Comparison of ENCODE assay signal across 8 cellular contexts in genomic region chr17:78974635-78975591, GRCh38. TPM values are rescaled to one million over a fixed set of nuclear protein-coding genes. Genes with fewer than 3 reads are reported as not detected.
DNase-seq lines count a peak whose midpoint lies in the region; ATAC-seq, FAIRE-seq and TF ChIP-seq lines count a peak whose summit lies in the region.

No MANE protein-coding gene starts in this region.

- H3K36me3 ChIP-seq in Karpas-422 (ENCODE audit: insufficient read depth, low read length) (no peaks in the 10 kb centered on the region), K562 (ENCODE audit: control insufficient read depth, insufficient read depth, low read length) (no peaks in the 10 kb centered on the region), kidney epithelial cell (ENCODE audit: control insufficient read depth, insufficient read depth, low read length) (peaks cover 3% of the 10 kb centered on the region), thoracic aorta (no peaks in the 10 kb centered on the region)

- BruUV-seq in K562 (replicated peaks; lab: Mats Ljungman, UMichigan): no TSS peak

- 46% methylated on average over 27 of the region's 30 CpGs for WGBS in K562 (ENCODE audit: insufficient coverage, low coverage, missing lambda C conversion rate)

- H3K9me1 ChIP-seq in K562 (ENCODE audit: control insufficient read depth, insufficient read depth, low read length): no peaks in the 10 kb centered on the region

- TF ChIP-seq EP300 in K562 (IDR thresholded peaks at IDR 0.05; ENCODE audit: low read length): no peak

- H3K9ac ChIP-seq in Karpas-422 (ENCODE audit: low read length) (peak overlapping the region; percentile 68), K562 (ENCODE audit: insufficient read depth in 1 of 2, low read depth in 2 of 2, low read length in 2 of 2) (0 out of 4 replicates have a peak overlapping the region, but pooled peaks of 1 of the 2 experiments have one; percentile 48)

- TF ChIP-seq POLR2A in K562 (conservative IDR thresholded peaks at IDR 0.05): no peak

- H3K9me2 ChIP-seq in Karpas-422 (replicated peaks; ENCODE audit: insufficient read depth, low read length): no peaks in the 10 kb centered on the region

- in situ Hi-C loops in K562 (cut with MboI): no loop called here

- H3K4me3 ChIP-seq in Karpas-422 (ENCODE audit: low read length) (peak overlapping the region; percentile 58; the same call in 1 of the 2 replicates), K562 (no peak overlapping the region), kidney epithelial cell (ENCODE audit: low read depth, low read length) (no peak overlapping the region), thoracic aorta (peak overlapping the region; percentile 30)

- TF ChIP-seq CTCF in AG09319 (IDR thresholded peaks at IDR 0.05; ENCODE audit: low read depth, low read length) (no peak), K562 (IDR thresholded peaks at IDR 0.05 in 2 of 3, conservative IDR thresholded peaks at IDR 0.05 in 1 of 3; ENCODE audit: insufficient read depth in 2 of 3, low read depth in 1 of 3, low read length in 3 of 3) (no peak), kidney epithelial cell (IDR thresholded peaks at IDR 0.05; ENCODE audit: insufficient read depth, low read length, poor library complexity, severe bottlenecking) (no peak), thoracic aorta (IDR thresholded peaks at IDR 0.05) (no peak)

- CTCF ChIA-PET in K562 (lab: Yijun Ruan, JAX; ENCODE audit: low intra/inter-chr PET ratio): no interaction called here

- ATAC-seq in K562 (peak; percentile 23), thoracic aorta (ENCODE audit: insufficient number of reproducible peaks, low FRiP score, low read depth) (no peak), GM21786 (IDR thresholded peaks at IDR 0.05; ENCODE audit: unreplicated experiment) (no peak), HG03432 (IDR thresholded peaks at IDR 0.05; ENCODE audit: unreplicated experiment) (no peak)

- FAIRE-seq in K562 (lab: Jason Lieb, UNC): peak; percentile 99

- H2AFZ ChIP-seq in Karpas-422 (ENCODE audit: low read length): peak overlapping the region; percentile 85
- H2AFZ ChIP-seq in K562 (ENCODE audit: low read depth, low read length): peak overlapping the region; percentile 48

- H3K79me2 ChIP-seq in Karpas-422 (ENCODE audit: low read length) (no peaks in the 10 kb centered on the region), K562 (ENCODE audit: control insufficient read depth, insufficient read depth, low read length) (no peaks in the 10 kb centered on the region)

- H3K9me3 ChIP-seq in Karpas-422 (ENCODE audit: low read length) (no peaks in the 10 kb centered on the region), K562 (replicated peaks; ENCODE audit: control insufficient read depth, insufficient read depth, low read depth, low read length) (no peaks in the 10 kb centered on the region), thoracic aorta (no peaks in the 10 kb centered on the region)

- H3K4me1 ChIP-seq in Karpas-422 (ENCODE audit: low read length) (peaks cover 41% of the 10 kb centered on the region), K562 (replicated peaks in 1 of 2; ENCODE audit: control insufficient read depth in 2 of 2, insufficient read depth in 2 of 2, low read length in 2 of 2) (peaks cover 0 to 70% of the 10 kb centered on the region in 2 experiments; a peak in 3 of 5 replicates), thoracic aorta (ENCODE audit: control insufficient read depth in 1 of 2, low read depth in 2 of 2) (peaks cover 17 to 66% of the 10 kb centered on the region in 2 donors)

- no peak for TF ChIP-seq RAD21 in K562 (CRISPR knock-in tag; conservative IDR thresholded peaks at IDR 0.05 in 1 of 2, IDR thresholded peaks at IDR 0.05 in 1 of 2)

- H3K27me3 ChIP-seq in Karpas-422 (ENCODE audit: low read length) (no peaks in the 10 kb centered on the region), K562 (ENCODE audit: control insufficient read depth in 2 of 2, insufficient read depth in 2 of 2, low read length in 2 of 2) (peaks cover 3 to 12% of the 10 kb centered on the region in 2 experiments; a peak in 3 of 5 replicates), kidney epithelial cell (ENCODE audit: control insufficient read depth, insufficient read depth, low read length) (no peaks in the 10 kb centered on the region), thoracic aorta (replicated peaks; ENCODE audit: insufficient read depth) (no peaks in the 10 kb centered on the region)

- intact Hi-C loops in K562 (cut with micrococcal nuclease): no loop called here

- H3K4me2 ChIP-seq in Karpas-422 (ENCODE audit: low read depth, low read length, poor library complexity, severe bottlenecking) (peak overlapping the region; percentile 79), K562 (ENCODE audit: insufficient read depth, low read length) (peak overlapping the region; percentile 32; the same call in 1 of the 2 replicates)

- DNase-seq in AG09319 (ENCODE audit: extremely low read depth, low read depth): peak; percentile 74
- DNase-seq in Karpas-422: peak; percentile 84
- peak in 2 of 4 experiments; percentile 40 to 51 for DNase-seq in K562 (ENCODE audit: extremely low read depth in 1 of 4, low spot score in 3 of 4)
- peak; percentile 23 for DNase-seq in kidney epithelial cell (ENCODE audit: low read depth)
- peak; percentile 47 for DNase-seq in thoracic aorta (ENCODE audit: low spot score)
- no peak for DNase-seq in putamen (ENCODE audit: low spot score)

- POLR2A ChIA-PET in K562 (lab: Yijun Ruan, JAX): interaction anchor here (0.8 to 1.1 kb wide), 3 partner anchors 8 to 1338 kb away, joined by 3 read pairs; no protein-coding TSS in a partner anchor

- H3K27ac ChIP-seq in Karpas-422 (ENCODE audit: low read length): peak overlapping the region; percentile 90
- H3K27ac ChIP-seq in K562 (ENCODE audit: extremely low read depth, low read depth, low read length): no peak overlapping the region
- peak overlapping the region; percentile 77 to 85 for H3K27ac ChIP-seq in thoracic aorta

- H4K20me1 ChIP-seq in Karpas-422 (ENCODE audit: insufficient read depth, low read depth, low read length) (peaks cover 6% of the 10 kb centered on the region; the same call in 1 of the 2 replicates), K562 (replicated peaks; ENCODE audit: control insufficient read depth, insufficient read depth, low read length) (no peaks in the 10 kb centered on the region)

RNA-seq across cellular contexts. Expression of gene LGALS3BP, which starts 4.8 kb away (rescaled TPM):
- 23.7 and 39.5 TPM in 2 replicates for total RNA-seq in Karpas-422 (2014; rRNA removed; shearing (Covaris generic); ENCODE audit: low replicate concordance)
- 1.6 and 6.3 TPM in 2 replicates for total RNA-seq in K562 (2011; cell fraction: chromatin; rRNA removed; ENCODE audit: low replicate concordance)
- 7.7 and 7.8 TPM in 2 replicates for total RNA-seq in K562 (2011; cell fraction: nucleolus; rRNA removed)
- total RNA-seq in K562 (2011; cell fraction: nucleoplasm; rRNA removed): 4.3 and 5.4 TPM in 2 replicates
- 4.8 and 5.9 TPM in 2 replicates for total RNA-seq in K562 (2014; rRNA removed)
- 0.73 and 1.4 TPM in 2 replicates for total RNA-seq in K562 (2014; rRNA removed; fragmentation: Illumina TruSeq; extraction: Trizol)
- 4.4 and 4.7 TPM in 2 replicates for total RNA-seq in K562 (2015; rRNA removed; fragmentation: Illumina TruSeq; extraction: Trizol)
- 5.3 and 8.7 TPM in 2 replicates for total RNA-seq in K562 (2021)
- polyA plus RNA-seq in K562 (2011; rRNA removed): 0.68 and 2.4 TPM in 2 replicates
- polyA plus RNA-seq in K562 (2011; cell fraction: cytosol; rRNA removed): 1.2 and 2.3 TPM in 2 replicates
- polyA plus RNA-seq in K562 (2011; cell fraction: nucleus; rRNA removed): 3.9 and 8.1 TPM in 2 replicates
- 8.6 and 29.2 TPM in 2 replicates for polyA plus RNA-seq in K562 (2012)
- 3.8 and 4.2 TPM in 2 replicates for polyA plus RNA-seq in K562 (2014; fragmentation: Illumina TruSeq; extraction: Trizol)
- polyA plus RNA-seq in K562 (2014; fragmentation: Nextera tagmentation; extraction: Ambion mirVana): under 1 TPM; 0.39 to 0.59 TPM
- polyA plus RNA-seq in K562 (2014; rRNA removed): 3.2 and 3.3 TPM in 2 replicates
- 1.1 and 1.3 TPM in 2 replicates for polyA minus RNA-seq in K562 (2011; rRNA and poly(A)+ RNA removed)
- polyA minus RNA-seq in K562 (2011; cell fraction: cytosol; rRNA and poly(A)+ RNA removed): 4.7 and 6.4 TPM in 2 replicates
- polyA minus RNA-seq in K562 (2011; cell fraction: nucleus; rRNA and poly(A)+ RNA removed): 1.4 and 2.8 TPM in 2 replicates
- total RNA-seq in kidney epithelial cell: 283 and 378 TPM in 2 replicates
- 100 to 1,000 TPM; 205 to 308 TPM for total RNA-seq in thoracic aorta

RNA-seq across cellular contexts. Expression of gene CANT1, which starts 34.7 kb away (rescaled TPM):
- 22.7 and 27.6 TPM in 2 replicates for total RNA-seq in Karpas-422 (2014; rRNA removed; shearing (Covaris generic); ENCODE audit: low replicate concordance)
- total RNA-seq in K562 (2011; cell fraction: chromatin; rRNA removed; ENCODE audit: low replicate concordance): 43.0 and 99.3 TPM in 2 replicates
- 96.1 and 114 TPM in 2 replicates for total RNA-seq in K562 (2011; cell fraction: nucleolus; rRNA removed)
- 74.2 and 76.3 TPM in 2 replicates for total RNA-seq in K562 (2011; cell fraction: nucleoplasm; rRNA removed)
- total RNA-seq in K562 (2014; rRNA removed) (25.7 and 30.6 TPM in 2 replicates), K562 (2014; rRNA removed; fragmentation: Illumina TruSeq; extraction: Trizol) (12.6 and 13.9 TPM in 2 replicates), K562 (2015; rRNA removed; fragmentation: Illumina TruSeq; extraction: Trizol) (21.6 and 23.9 TPM in 2 replicates), K562 (2021) (66.4 and 68.4 TPM in 2 replicates), kidney epithelial cell (54.6 and 70.7 TPM in 2 replicates), thoracic aorta (10 to 100 TPM; 21.4 to 41.0 TPM)
- polyA plus RNA-seq in K562 (2011; rRNA removed) (22.5 and 27.2 TPM in 2 replicates), K562 (2014; fragmentation: Illumina TruSeq; extraction: Trizol) (25.8 and 29.2 TPM in 2 replicates), K562 (2014; fragmentation: Nextera tagmentation; extraction: Ambion mirVana) (1 to 10 TPM; 2.7 to 2.9 TPM), K562 (2014; rRNA removed) (24.9 and 25.2 TPM in 2 replicates)
- 22.3 and 42.0 TPM in 2 replicates for polyA plus RNA-seq in K562 (2011; cell fraction: cytosol; rRNA removed)
- 19.9 and 27.7 TPM in 2 replicates for polyA plus RNA-seq in K562 (2011; cell fraction: nucleus; rRNA removed)
- polyA plus RNA-seq in K562 (2012): 50.7 and 73.7 TPM in 2 replicates
- polyA minus RNA-seq in K562 (2011; rRNA and poly(A)+ RNA removed): 26.4 and 26.9 TPM in 2 replicates
- polyA minus RNA-seq in K562 (2011; cell fraction: cytosol; rRNA and poly(A)+ RNA removed): 29.2 and 54.9 TPM in 2 replicates
- 12.3 and 17.8 TPM in 2 replicates for polyA minus RNA-seq in K562 (2011; cell fraction: nucleus; rRNA and poly(A)+ RNA removed)

RNA-seq across cellular contexts. Expression of gene C1QTNF1, which starts 49.1 kb away (rescaled TPM):
- total RNA-seq in Karpas-422 (2014; rRNA removed; shearing (Covaris generic); ENCODE audit: low replicate concordance): not detected in 2 replicates
- not detected in 2 replicates for total RNA-seq in K562 (2011; cell fraction: chromatin; rRNA removed; ENCODE audit: low replicate concordance)
- total RNA-seq in K562 (2011; cell fraction: nucleolus; rRNA removed): not detected in 2 replicates
- not detected in 2 replicates for total RNA-seq in K562 (2011; cell fraction: nucleoplasm; rRNA removed)
- total RNA-seq in K562 (2014; rRNA removed) (not detected in 2 replicates), K562 (2014; rRNA removed; fragmentation: Illumina TruSeq; extraction: Trizol) (not detected in 2 replicates), K562 (2015; rRNA removed; fragmentation: Illumina TruSeq; extraction: Trizol) (not detected in 2 replicates), K562 (2021) (0.09 and 0.22 TPM in 2 replicates), kidney epithelial cell (4.6 and 6.1 TPM in 2 replicates), thoracic aorta (100 to 1,000 TPM; 445 to 518 TPM)
- polyA plus RNA-seq in K562 (2011; rRNA removed) (not detected in 2 replicates), K562 (2014; fragmentation: Illumina TruSeq; extraction: Trizol) (not detected in 2 replicates), K562 (2014; fragmentation: Nextera tagmentation; extraction: Ambion mirVana) (not detected), K562 (2014; rRNA removed) (not detected in 2 replicates)
- not detected in 2 replicates for polyA plus RNA-seq in K562 (2011; cell fraction: cytosol; rRNA removed)
- polyA plus RNA-seq in K562 (2011; cell fraction: nucleus; rRNA removed): not detected in 2 replicates
- not detected in 2 replicates for polyA plus RNA-seq in K562 (2012)
- not detected in 2 replicates for polyA minus RNA-seq in K562 (2011; rRNA and poly(A)+ RNA removed)
- polyA minus RNA-seq in K562 (2011; cell fraction: cytosol; rRNA and poly(A)+ RNA removed): not detected in 2 replicates
- polyA minus RNA-seq in K562 (2011; cell fraction: nucleus; rRNA and poly(A)+ RNA removed): not detected in 2 replicates

RNA-seq across cellular contexts. Expression of gene TIMP2, which starts 49.7 kb away (rescaled TPM):
- total RNA-seq in Karpas-422 (2014; rRNA removed; shearing (Covaris generic); ENCODE audit: low replicate concordance): 0.07 TPM in 1 of 2 replicates, not detected in the other
- total RNA-seq in K562 (2011; cell fraction: chromatin; rRNA removed; ENCODE audit: low replicate concordance): not detected in 2 replicates
- total RNA-seq in K562 (2011; cell fraction: nucleolus; rRNA removed): not detected in 2 replicates
- total RNA-seq in K562 (2011; cell fraction: nucleoplasm; rRNA removed): not detected in 2 replicates
- total RNA-seq in K562 (2014; rRNA removed): not detected in 2 replicates
- total RNA-seq in K562 (2014; rRNA removed; fragmentation: Illumina TruSeq; extraction: Trizol): not detected in 2 replicates
- total RNA-seq in K562 (2015; rRNA removed; fragmentation: Illumina TruSeq; extraction: Trizol): not detected in 2 replicates
- 0.49 and 0.55 TPM in 2 replicates for total RNA-seq in K562 (2021)
- polyA plus RNA-seq in K562 (2011; rRNA removed): not detected in 2 replicates
- polyA plus RNA-seq in K562 (2011; cell fraction: cytosol; rRNA removed): 0.01 and 0.03 TPM in 2 replicates
- not detected in 2 replicates for polyA plus RNA-seq in K562 (2011; cell fraction: nucleus; rRNA removed)
- 0.06 TPM in 1 of 2 replicates, not detected in the other for polyA plus RNA-seq in K562 (2012)
- polyA plus RNA-seq in K562 (2014; fragmentation: Illumina TruSeq; extraction: Trizol): not detected in 2 replicates
- not detected for polyA plus RNA-seq in K562 (2014; fragmentation: Nextera tagmentation; extraction: Ambion mirVana)
- not detected in 2 replicates for polyA plus RNA-seq in K562 (2014; rRNA removed)
- polyA minus RNA-seq in K562 (2011; rRNA and poly(A)+ RNA removed): not detected in 2 replicates
- not detected in 2 replicates for polyA minus RNA-seq in K562 (2011; cell fraction: cytosol; rRNA and poly(A)+ RNA removed)
- polyA minus RNA-seq in K562 (2011; cell fraction: nucleus; rRNA and poly(A)+ RNA removed): not detected in 2 replicates
- total RNA-seq in kidney epithelial cell: 130 and 145 TPM in 2 replicates
- 100 to 1,000 TPM; 475 to 619 TPM for total RNA-seq in thoracic aorta

Comparison
In these comparisons a context has a peak if more than half of its experiments do, and no peak if none do; other contexts are left out.
1. H3K4me3 ChIP-seq: peak in Karpas-422 (single experiment) and thoracic aorta (single experiment); none in K562 (single experiment) and kidney epithelial cell (single experiment).
2. RNA of gene C1QTNF1, which starts 49.1 kb away (total RNA-seq): 445 to 518 TPM in thoracic aorta; 4.6 to 6.1 TPM in kidney epithelial cell, not detected in Karpas-422 and 0.09 to 0.22 TPM in K562; every median in the first group is over 10 times any median in the second.